Comparison of ENCODE assay signal across 22 cellular contexts in genomic region chr10:121415017-121415416, GRCh38.
"Had no signal": no experiment of that assay in that cellular context is flagged by ENCODE, and none has a peak within 500 bp of the region (broad histone marks: within the 10 kb centered on the region; RNA-seq: fewer than 3 reads in every experiment).

No MANE protein-coding gene starts in this region.

- H3K4me1 Mint-ChIP-seq: natural killer cell had no signal

- H3K27me3 ChIP-seq: esophagus squamous epithelium, left lung, ovary, right lobe of liver, stomach, tibial artery, upper lobe of left lung had no signal

- H3K36me3 ChIP-seq: esophagus squamous epithelium, left lung, ovary, right lobe of liver, stomach, tibial artery, upper lobe of left lung had no signal

- H3K36me3 Mint-ChIP-seq: natural killer cell had no signal

- H3K4me3 ChIP-seq: coronary artery, esophagus squamous epithelium, left lung, ovary, right lobe of liver, stomach, tibial artery, upper lobe of left lung had no signal

- DNase-seq: dermis blood vessel endothelial cell; effector memory CD4-positive, alpha-beta T cell; erythroblast; esophagus squamous epithelium; foreskin melanocyte; glutamatergic neuron; left lung; mesenchymal stem cell; natural killer cell; occipital lobe; ovary; posterior cingulate gyrus; right lobe of liver; small intestine; stimulated activated CD4-positive, alpha-beta T cell treated with anti-CD3 and anti-CD28 coated beads, Interleukin-15, amount 100 ng/mL, for 24 hours; stimulated activated CD4-positive, alpha-beta T cell treated with anti-CD3 and anti-CD28 coated beads, Interleukin-4, amount 100 ng/mL, for 1 hour; stimulated activated CD8-positive, alpha-beta memory T cell treated with anti-CD3 and anti-CD28 coated beads, Interleukin-4, amount 100 ng/mL, for 48 hours; stimulated activated naive CD4-positive, alpha-beta T cell treated with Interleukin-2 at 50 U/mL for 16 hours; stomach; upper lobe of left lung had no signal

- H3K4me1 ChIP-seq: left lung, right lobe of liver, stomach, tibial artery, upper lobe of left lung had no signal

- H3K9me3 Mint-ChIP-seq: natural killer cell had no signal

- H3K27ac Mint-ChIP-seq: natural killer cell had no signal

- H3K27ac ChIP-seq: coronary artery, esophagus squamous epithelium, left lung, ovary, right lobe of liver, stomach, tibial artery, upper lobe of left lung had no signal

- H3K4me3 Mint-ChIP-seq: natural killer cell had no signal

- ATAC-seq: left lung, natural killer cell, right lobe of liver had no signal
